In genomic region chr4:33255094-33255493, GRCh38 we compare ENCODE assay signal across 1 cellular context.
TF ChIP-seq lines count a peak whose summit lies in the region.

No MANE protein-coding gene starts in this region.

TF ChIP-seq in GM23338, 12 proteins besides CTCF, POLR2A, EP300 and RAD21 (continued from another document):
- no peak for TF ChIP-seq ZNF462 (CRISPR knock-in tag; IDR thresholded peaks at IDR 0.05)
- no peak for TF ChIP-seq ZNF331 (CRISPR knock-in tag; IDR thresholded peaks at IDR 0.05; ENCODE audit: low read depth)
- no peak for TF ChIP-seq CREB1 (CRISPR knock-in tag; IDR thresholded peaks at IDR 0.05; ENCODE audit: low read depth)
- no peak for TF ChIP-seq POLR2AphosphoS5 (IDR thresholded peaks at IDR 0.05; ENCODE audit: low read depth)
